11 cellular contexts compared by ENCODE assay signal in genomic region chr16:14559809-14560227, GRCh38.
A peak's percentile ranks its signal among the peaks of the same experiment; 100 is the strongest.
DNase-seq lines count a peak whose midpoint lies in the region; ATAC-seq lines count a peak whose summit lies in the region.
"Had no signal": no experiment of that assay in that cellular context is flagged by ENCODE, and none has a peak within 500 bp of the region (broad histone marks: within the 10 kb centered on the region; RNA-seq: fewer than 3 reads in every experiment).

No MANE protein-coding gene starts in this region.

- peak overlapping the region; percentile 78 for H3K27ac ChIP-seq in right cardiac atrium (ENCODE audit: low read length)
- H3K27ac ChIP-seq: parathyroid adenoma had no signal

- intact Hi-C loops in right cardiac atrium (cut with DNase I): no loop called here

- no peaks in the 10 kb centered on the region for H3K9me3 ChIP-seq in right cardiac atrium (ENCODE audit: control insufficient read depth, low read length)

- H3K4me3 ChIP-seq in right cardiac atrium (ENCODE audit: low read length): no peak overlapping the region

- peak; percentile 76 to 79 for ATAC-seq in right cardiac atrium

- 44% methylated on average over 8 of the region's 8 CpGs for WGBS in right cardiac atrium

- DNase-seq in NCI-H146 (lab: John Stamatoyannopoulos, UW) (peak; percentile 67), NCI-H146 treated with DMSO at 0.1 percent for 48 hours (lab: John Stamatoyannopoulos, UW; ENCODE audit: unreplicated experiment) (no peak), SKM-1 (lab: John Stamatoyannopoulos, UW; ENCODE audit: unreplicated experiment) (peak; percentile 56), right cardiac atrium (peak in 2 of 3 donors; percentile 36 to 70), superior temporal gyrus (ENCODE audit: extremely low spot score) (peak; percentile 52), KG1 (lab: John Stamatoyannopoulos, UW) (no peak), AG08396 (ENCODE audit: low spot score) (no peak), GF-D8 (lab: John Stamatoyannopoulos, UW) (no peak)
- DNase-seq: cerebellar nuclear complex, SHP77 treated with DMSO at 0.1 percent for 48 hours had no signal

- H3K4me1 ChIP-seq in right cardiac atrium (ENCODE audit: control insufficient read depth, insufficient read depth, low read length): peaks cover 3% of the 10 kb centered on the region

- H3K27me3 ChIP-seq in right cardiac atrium (ENCODE audit: control insufficient read depth, insufficient read depth): no peaks in the 10 kb centered on the region

Comparison
In these comparisons a context has a peak if more than half of its experiments do, and no peak if none do; other contexts are left out.
1. DNase-seq: peak in NCI-H146 (single experiment), SKM-1 (single experiment), right cardiac atrium (2 of 3) and superior temporal gyrus (single experiment); none in NCI-H146 treated with DMSO at 0.1 percent for 48 hours (single experiment), KG1 (single experiment), AG08396 (single experiment) and GF-D8 (single experiment).